8 cellular contexts compared by ENCODE assay signal in genomic region chr15:59373215-59373614, GRCh38. TPM values are rescaled to one million over a fixed set of nuclear protein-coding genes. Genes with fewer than 3 reads are reported as not detected.
DNase-seq lines count a peak whose midpoint lies in the region; ATAC-seq, FAIRE-seq and TF ChIP-seq lines count a peak whose summit lies in the region.

No MANE protein-coding gene starts in this region.

- POLR2A ChIA-PET in naive thymus-derived CD8-positive, alpha-beta T cell (lab: Charles Lee), result no interaction called here

- H3K36me3 Mint-ChIP-seq in naive thymus-derived CD8-positive, alpha-beta T cell, result peaks cover 0 to 7% (median 7%) of the 10 kb centered on the region in 3 donors

- H3K4me1 ChIP-seq in ACC112 (ENCODE audit: control insufficient read depth, insufficient read depth, low read length, unreplicated experiment), result peaks cover 29% of the 10 kb centered on the region

- H3K27me3 ChIP-seq in ACC112 (ENCODE audit: insufficient read depth, low read length) (no peaks in the 10 kb centered on the region), dorsolateral prefrontal cortex (no peaks in the 10 kb centered on the region)

- H3K27ac ChIP-seq in ACC112 (ENCODE audit: low read depth, low read length) (peak overlapping the region; percentile 91), dorsolateral prefrontal cortex (peak overlapping the region in 56 of 59 donors; percentile 68 to 98 (median 91))

- no peak for TF ChIP-seq CTCF in LNCaP clone FGC (IDR thresholded peaks at IDR 0.05; ENCODE audit: control insufficient read depth, extremely low read depth, insufficient read depth)
- TF ChIP-seq CTCF in dorsolateral prefrontal cortex (IDR thresholded peaks at IDR 0.05 in 54 of 56, conservative IDR thresholded peaks at IDR 0.05 in 2 of 56; ENCODE audit: low read depth in 1 of 56, partially characterized antibody in 56 of 56), result no peak

- ATAC-seq in naive thymus-derived CD8-positive, alpha-beta T cell, result no peak
- ATAC-seq in HG03139 (IDR thresholded peaks at IDR 0.05; ENCODE audit: unreplicated experiment) (no peak), GM18858 (IDR thresholded peaks at IDR 0.05; ENCODE audit: unreplicated experiment) (no peak)

- DNase-seq in LNCaP clone FGC (ENCODE audit: low read depth) (no peak), dorsolateral prefrontal cortex (no peak), COR-L47 (lab: John Stamatoyannopoulos, UW) (no peak), GM12891 (ENCODE audit: insufficient read length, low spot score) (no peak)
- DNase-seq in naive thymus-derived CD8-positive, alpha-beta T cell, result no peak

- FAIRE-seq in GM12891 (lab: Jason Lieb, UNC), result no peak

- peak overlapping the region; percentile 76 for H2AFZ ChIP-seq in ACC112 (ENCODE audit: low read length, unreplicated experiment)

- no peak for TF ChIP-seq POLR2A in GM12891 (IDR thresholded peaks at IDR 0.05; ENCODE audit: low read depth, low read length)

- H3K4me3 Mint-ChIP-seq in naive thymus-derived CD8-positive, alpha-beta T cell, result peak overlapping the region; percentile 83 to 95 (median 92)

- H3K36me3 ChIP-seq in ACC112 (ENCODE audit: insufficient read depth, low read length), result no peaks in the 10 kb centered on the region

- peak overlapping the region; percentile 99 for H3K4me3 ChIP-seq in ACC112 (ENCODE audit: low read depth, low read length)
- peak overlapping the region; percentile 74 for H3K4me3 ChIP-seq in LNCaP clone FGC (ENCODE audit: low read depth, low read length)
- H3K4me3 ChIP-seq in dorsolateral prefrontal cortex, result peak overlapping the region; percentile 52 to 96 (median 86)

- H3K4me1 Mint-ChIP-seq in naive thymus-derived CD8-positive, alpha-beta T cell, result peaks cover 8 to 51% (median 15%) of the 10 kb centered on the region in 4 donors

- peaks cover 25 to 61% (median 34%) of the 10 kb centered on the region in 5 donors for H3K27me3 Mint-ChIP-seq in naive thymus-derived CD8-positive, alpha-beta T cell

- H3K27ac Mint-ChIP-seq in naive thymus-derived CD8-positive, alpha-beta T cell, result peak overlapping the region in 2 of 10 donors; percentile 67 to 70

- H3K79me2 ChIP-seq in ACC112 (ENCODE audit: control insufficient read depth, insufficient read depth, low read length, unreplicated experiment), result peaks cover 42% of the 10 kb centered on the region

- peaks cover 0 to 2% (median 0%) of the 10 kb centered on the region in 9 donors for H3K9me3 Mint-ChIP-seq in naive thymus-derived CD8-positive, alpha-beta T cell

- intact Hi-C loops in dorsolateral prefrontal cortex (cut with DNase I), result loop anchor here (2.0 to 5.0 kb wide), 7 partner anchors 36 to 201 kb away; partner anchors contain the start of gene FAM81A (in 1 of the 2)

TF ChIP-seq in GM12891, 5 proteins besides CTCF, POLR2A, EP300 and RAD21:
- TF ChIP-seq TAF1 (IDR thresholded peaks at IDR 0.05; ENCODE audit: low read depth, low read length) (no peak), POLR2AphosphoS5 (IDR thresholded peaks at IDR 0.05; ENCODE audit: low read depth, low read length) (no peak), PAX5 (IDR thresholded peaks at IDR 0.05; ENCODE audit: insufficient read depth, low read length, severe bottlenecking) (no peak), POU2F2 (IDR thresholded peaks at IDR 0.05; ENCODE audit: low read depth, low read length) (no peak), SPI1 (IDR thresholded peaks at IDR 0.05; ENCODE audit: low read depth, low read length) (no peak)

RNA-seq across cellular contexts. Expression of gene MYO1E, which starts 0.5 kb away (rescaled TPM):
- total RNA-seq in dorsolateral prefrontal cortex, result 100 to 1,000 TPM in 17 of 120 experiments, 10 to 100 TPM in 103; 28.1 to 166 (median 63.9) TPM
- 1 to 10 TPM; 4.8 to 7.4 TPM for total RNA-seq in naive thymus-derived CD8-positive, alpha-beta T cell
- polyA plus RNA-seq in naive thymus-derived CD8-positive, alpha-beta T cell, result 1 to 10 TPM in 1 of 3 donors, under 1 TPM in 1, not detected in 1; 0.53 to 2.0 TPM
- 94.9 TPM for polyA plus RNA-seq in GM12891 (2012; ENCODE audit: low read depth, missing spikeins)
